Comparison of ENCODE assay signal across 12 cellular contexts in the genomic region with DNA sequence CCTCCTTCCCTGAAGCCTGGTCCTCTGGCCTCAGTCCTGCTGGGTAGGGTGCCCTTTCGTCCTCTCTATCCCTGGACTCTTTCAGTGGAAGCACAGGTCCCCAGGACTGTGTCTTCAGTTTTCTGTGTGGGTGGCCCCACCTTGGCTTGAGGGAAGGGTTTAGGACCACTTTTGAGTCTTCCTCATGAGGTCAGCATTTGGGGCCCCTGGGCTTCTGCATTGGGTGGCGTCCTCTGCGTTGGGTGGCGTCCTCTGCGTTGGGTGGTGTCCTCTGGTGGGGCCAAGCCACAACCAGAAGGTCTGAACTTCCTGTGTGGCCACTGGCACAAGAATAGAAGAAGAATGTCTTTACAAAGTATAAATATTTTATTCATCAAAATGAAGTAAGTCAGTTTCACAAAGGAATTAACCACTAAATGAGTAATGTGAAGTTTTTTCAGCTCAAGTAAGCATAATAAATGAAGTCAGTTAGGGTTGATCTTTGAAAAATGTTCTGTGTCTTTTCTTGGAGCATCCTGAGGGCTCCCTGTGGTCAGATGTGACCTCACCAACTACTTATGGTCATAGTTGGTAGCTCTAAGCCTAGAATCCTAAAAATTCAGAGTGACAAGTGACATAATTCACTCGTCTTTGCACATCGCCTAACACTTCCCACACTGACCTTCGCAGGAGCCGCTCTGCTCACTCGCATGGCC. TPM values are rescaled to one million over a fixed set of nuclear protein-coding genes. Genes with fewer than 3 reads are reported as not detected.
A peak's percentile ranks its signal among the peaks of the same experiment; 100 is the strongest.
DNase-seq lines count a peak whose midpoint lies in the region; ATAC-seq and TF ChIP-seq lines count a peak whose summit lies in the region.
"Had no signal": no experiment of that assay in that cellular context is flagged by ENCODE, and none has a peak within 500 bp of the region (broad histone marks: within the 10 kb centered on the region; RNA-seq: fewer than 3 reads in every experiment).

No MANE protein-coding gene starts in this region.

- H3K4me1 Mint-ChIP-seq in activated T-helper 17 cell treated with anti-CD3 and anti-CD28 coated beads, Interleukin-2, amount 50 U/mL, for 72 hours, result no peaks in the 10 kb centered on the region
- H3K4me1 Mint-ChIP-seq in stimulated activated memory B cell treated with anti-CD40 and anti-IgM and Interleukin-4, amounts not matched to agents 10 μg/mL and 1 μg/mL and 100 μg/mL, for 72 hours, result peaks cover 18% of the 10 kb centered on the region

- DNase-seq in GM04504 (ENCODE audit: low read depth) (peak; percentile 66), amniotic stem cell (lab: John Stamatoyannopoulos, UW) (peak; percentile 41), right atrium auricular region (ENCODE audit: low spot score) (no peak), suprapubic skin (ENCODE audit: low spot score in 2 of 2) (no peak), GM19240 (ENCODE audit: insufficient read length, low spot score) (no peak)
- DNase-seq: body of pancreas, NCI-H2107, T-helper 17 cell, transverse colon had no signal

- no peaks in the 10 kb centered on the region for H3K27me3 Mint-ChIP-seq in activated T-helper 17 cell treated with anti-CD3 and anti-CD28 coated beads, Interleukin-2, amount 50 U/mL, for 72 hours
- H3K27me3 Mint-ChIP-seq in stimulated activated memory B cell treated with anti-CD40 and anti-IgM and Interleukin-4, amounts not matched to agents 10 μg/mL and 1 μg/mL and 100 μg/mL, for 72 hours, result peaks cover 1% of the 10 kb centered on the region
- H3K27me3 Mint-ChIP-seq: T-helper 17 cell had no signal

- H3K27me3 ChIP-seq in right atrium auricular region (no peaks in the 10 kb centered on the region), suprapubic skin (no peaks in the 10 kb centered on the region)
- H3K27me3 ChIP-seq: body of pancreas, ovary, transverse colon had no signal

- H3K36me3 ChIP-seq in right atrium auricular region, result no peaks in the 10 kb centered on the region
- H3K36me3 ChIP-seq in suprapubic skin, result peaks cover 6% of the 10 kb centered on the region
- H3K36me3 ChIP-seq: ovary, transverse colon had no signal

- H3K9me3 ChIP-seq in right atrium auricular region, result no peaks in the 10 kb centered on the region
- no peaks in the 10 kb centered on the region for H3K9me3 ChIP-seq in suprapubic skin
- H3K9me3 ChIP-seq: body of pancreas, ovary, transverse colon had no signal

- no peak for TF ChIP-seq EP300 in suprapubic skin (IDR thresholded peaks at IDR 0.05)

- no peak for ATAC-seq in activated T-helper 17 cell treated with anti-CD3 and anti-CD28 coated beads, Interleukin-2, amount 50 U/mL, for 72 hours (replicated peaks)
- ATAC-seq in stimulated activated memory B cell treated with anti-CD40 and anti-IgM and Interleukin-4, amounts not matched to agents 10 μg/mL and 1 μg/mL and 100 μg/mL, for 72 hours, result no peak
- ATAC-seq: body of pancreas, T-helper 17 cell had no signal

- no peak for TF ChIP-seq POLR2A in suprapubic skin (IDR thresholded peaks at IDR 0.05)

- H3K4me3 ChIP-seq in right atrium auricular region, result no peak overlapping the region
- no peak overlapping the region for H3K4me3 ChIP-seq in suprapubic skin
- H3K4me3 ChIP-seq: body of pancreas, ovary, transverse colon had no signal

- no peaks in the 10 kb centered on the region for H3K9me3 Mint-ChIP-seq in activated T-helper 17 cell treated with anti-CD3 and anti-CD28 coated beads, Interleukin-2, amount 50 U/mL, for 72 hours
- H3K9me3 Mint-ChIP-seq in stimulated activated memory B cell treated with anti-CD40 and anti-IgM and Interleukin-4, amounts not matched to agents 10 μg/mL and 1 μg/mL and 100 μg/mL, for 72 hours, result peaks cover 3% of the 10 kb centered on the region

- H3K36me3 Mint-ChIP-seq in activated T-helper 17 cell treated with anti-CD3 and anti-CD28 coated beads, Interleukin-2, amount 50 U/mL, for 72 hours (ENCODE audit: low read depth), result no peaks in the 10 kb centered on the region
- H3K36me3 Mint-ChIP-seq in stimulated activated memory B cell treated with anti-CD40 and anti-IgM and Interleukin-4, amounts not matched to agents 10 μg/mL and 1 μg/mL and 100 μg/mL, for 72 hours, result no peaks in the 10 kb centered on the region

- no peak overlapping the region for H3K27ac Mint-ChIP-seq in activated T-helper 17 cell treated with anti-CD3 and anti-CD28 coated beads, Interleukin-2, amount 50 U/mL, for 72 hours
- no peak overlapping the region for H3K27ac Mint-ChIP-seq in stimulated activated memory B cell treated with anti-CD40 and anti-IgM and Interleukin-4, amounts not matched to agents 10 μg/mL and 1 μg/mL and 100 μg/mL, for 72 hours
- H3K27ac Mint-ChIP-seq: T-helper 17 cell had no signal

- H3K27ac ChIP-seq in right atrium auricular region (peak overlapping the region; percentile 75 to 80), suprapubic skin (peak overlapping the region; percentile 28)
- H3K27ac ChIP-seq: body of pancreas, ovary, transverse colon had no signal

- TF ChIP-seq CTCF in right atrium auricular region (IDR thresholded peaks at IDR 0.05) (no peak), suprapubic skin (IDR thresholded peaks at IDR 0.05) (no peak)

- 69% methylated on average over 10 of the region's 10 CpGs for WGBS in suprapubic skin

- peaks cover 0 to 15% of the 10 kb centered on the region in 2 donors for H3K4me1 ChIP-seq in right atrium auricular region
- H3K4me1 ChIP-seq in suprapubic skin, result peaks cover 3% of the 10 kb centered on the region
- H3K4me1 ChIP-seq: body of pancreas, transverse colon had no signal

- H3K4me3 Mint-ChIP-seq in activated T-helper 17 cell treated with anti-CD3 and anti-CD28 coated beads, Interleukin-2, amount 50 U/mL, for 72 hours, result no peak overlapping the region
- no peak overlapping the region for H3K4me3 Mint-ChIP-seq in stimulated activated memory B cell treated with anti-CD40 and anti-IgM and Interleukin-4, amounts not matched to agents 10 μg/mL and 1 μg/mL and 100 μg/mL, for 72 hours
- H3K4me3 Mint-ChIP-seq: T-helper 17 cell had no signal

RNA-seq across cellular contexts. Expression of gene HGFAC, which starts 39.2 kb away (rescaled TPM):
- total RNA-seq in right atrium auricular region (not detected), suprapubic skin (not detected)
- total RNA-seq in activated T-helper 17 cell treated with anti-CD3 and anti-CD28 coated beads, Interleukin-2, amount 50 U/mL, for 72 hours, result not detected
- total RNA-seq: T-helper 17 cell, transverse colon had no signal

Comparison
In these comparisons a context has a peak if more than half of its experiments do, and no peak if none do; other contexts are left out.
1. DNase-seq: peak in GM04504 (single experiment) and amniotic stem cell (single experiment); none in right atrium auricular region (single experiment), suprapubic skin (0 of 2) and GM19240 (single experiment).